ENCODE assay signal across 9 cellular contexts in genomic region chr15:79592126-79592525, GRCh38.
"Had no signal": no experiment of that assay in that cellular context is flagged by ENCODE, and none has a peak within 500 bp of the region (broad histone marks: within the 10 kb centered on the region; RNA-seq: fewer than 3 reads in every experiment).

No MANE protein-coding gene starts in this region.

- H3K4me3 Mint-ChIP-seq: GM23338, H9, HFFc6 had no signal

- H3K36me3 ChIP-seq: HAP-1 had no signal

- H3K9me3 Mint-ChIP-seq: GM23338, H9, HFFc6 had no signal

- ATAC-seq: GM23338, HCT116 had no signal

- H3K27ac Mint-ChIP-seq: H9, HFFc6 had no signal

- H3K4me3 ChIP-seq: GM23248, GM23338, HAP-1 had no signal

- H3K27ac ChIP-seq: GM23248 had no signal

- H3K9me3 ChIP-seq: HAP-1 had no signal

- DNase-seq: GM23248, GOT3, H7, H9, HCEC 1CT, HFFc6 had no signal
